ENCODE assay signal across 16 cellular contexts in the genomic region with DNA sequence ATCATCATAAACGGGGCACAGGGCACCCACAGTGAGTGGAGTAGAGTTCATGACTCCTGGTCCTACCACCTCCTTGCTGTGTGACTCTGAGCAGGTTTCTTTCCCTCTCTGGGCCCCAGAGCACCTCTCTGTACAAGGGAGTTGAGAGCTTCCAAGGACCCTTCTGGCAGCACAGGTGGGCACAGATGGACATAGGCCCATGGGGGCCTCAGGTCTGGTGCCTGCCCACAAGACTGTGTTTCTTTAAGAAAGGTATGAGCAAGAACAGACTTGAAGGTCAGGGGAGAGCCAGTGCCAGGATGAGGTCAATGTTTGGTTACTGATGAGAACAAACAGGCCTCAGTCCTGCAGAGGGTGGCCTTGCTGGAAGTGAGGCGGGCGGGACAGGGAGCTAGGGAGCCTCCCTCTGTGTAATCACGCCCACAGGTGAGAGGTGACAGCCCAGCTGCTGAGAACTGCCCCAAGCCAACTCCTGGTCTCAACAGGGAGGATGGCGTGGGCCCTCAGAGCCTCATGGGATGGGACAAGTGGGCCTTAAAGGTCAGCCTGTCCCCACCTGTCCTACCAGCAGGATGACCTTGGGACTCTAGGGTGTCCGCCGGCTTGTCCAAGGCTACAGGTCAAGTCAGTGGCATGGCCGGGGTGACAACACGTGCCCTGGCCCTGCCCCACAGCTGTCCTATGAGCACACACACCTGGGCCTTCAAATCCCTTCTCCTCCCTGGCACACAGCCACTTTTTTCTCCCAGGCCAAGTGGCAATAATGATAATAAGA. TPM values are rescaled to one million over a fixed set of nuclear protein-coding genes. Genes with fewer than 3 reads are reported as not detected.
DNase-seq lines count a peak whose midpoint lies in the region; ATAC-seq and TF ChIP-seq lines count a peak whose summit lies in the region.
"Had no signal": no experiment of that assay in that cellular context is flagged by ENCODE, and none has a peak within 500 bp of the region (broad histone marks: within the 10 kb centered on the region; RNA-seq: fewer than 3 reads in every experiment).

No MANE protein-coding gene starts in this region.

- ATAC-seq in right cardiac atrium (peak; percentile 25 to 33), HG02610 (IDR thresholded peaks at IDR 0.05; ENCODE audit: unreplicated experiment) (no peak)

- H3K4me3 ChIP-seq in right cardiac atrium (ENCODE audit: low read length), result no peak overlapping the region

- H3K4me1 Mint-ChIP-seq in progenitor cell of endocrine pancreas (ENCODE audit: low read depth), result peaks cover 48% of the 10 kb centered on the region

- WGBS in right cardiac atrium, result 66% methylated on average over 9 of the region's 9 CpGs

- H3K4me1 ChIP-seq in right cardiac atrium (ENCODE audit: control insufficient read depth, insufficient read depth, low read length), result peaks cover 9% of the 10 kb centered on the region

- H3K36me3 Mint-ChIP-seq in progenitor cell of endocrine pancreas (ENCODE audit: insufficient read depth), result peaks cover 4% of the 10 kb centered on the region
- H3K36me3 Mint-ChIP-seq: activated naive CD8-positive, alpha-beta T cell treated with anti-CD3 and anti-CD28 coated beads for 36 hours; natural killer cell treated with Interleukin-12 subunit alpha and Interleukin-12 subunit beta and Interleukin-15 and Interleukin-18, amount 100 ng/mL, for 72 hours had no signal

- H3K27me3 Mint-ChIP-seq in progenitor cell of endocrine pancreas, result no peaks in the 10 kb centered on the region
- H3K27me3 Mint-ChIP-seq: activated naive CD8-positive, alpha-beta T cell treated with anti-CD3 and anti-CD28 coated beads for 36 hours; natural killer cell treated with Interleukin-12 subunit alpha and Interleukin-12 subunit beta and Interleukin-15 and Interleukin-18, amount 100 ng/mL, for 72 hours had no signal

- TF ChIP-seq CTCF in VCaP (conservative IDR thresholded peaks at IDR 0.05) (no peak), progenitor cell of endocrine pancreas (IDR thresholded peaks at IDR 0.05; ENCODE audit: unreplicated experiment) (no peak)

- H3K9me3 ChIP-seq in right cardiac atrium (ENCODE audit: control insufficient read depth, low read length), result no peaks in the 10 kb centered on the region

- in situ Hi-C loops in KBM-7 (cut with MboI; ENCODE audit: low pct_unique_long_range_greater_than_20kb, low sequenced_read_pairs), result no loop called here

- H3K27ac ChIP-seq in VCaP (peak overlapping the region; percentile 28; the same call in 1 of the 2 replicates), right cardiac atrium (ENCODE audit: low read length) (no peak overlapping the region)

- peak overlapping the region; percentile 37 for H3K27ac Mint-ChIP-seq in progenitor cell of endocrine pancreas
- H3K27ac Mint-ChIP-seq: activated naive CD8-positive, alpha-beta T cell treated with anti-CD3 and anti-CD28 coated beads for 36 hours; natural killer cell treated with Interleukin-12 subunit alpha and Interleukin-12 subunit beta and Interleukin-15 and Interleukin-18, amount 100 ng/mL, for 72 hours; T-helper 1 cell treated with Interleukin-12 subunit alpha and Interleukin-12 subunit beta and Interleukin-4 antibody, amounts not matched to agents 30 μg/mL and 1 μg/mL, for 36 hours had no signal

- DNase-seq in DMS53 treated with DMSO at 0.1 percent for 48 hours (lab: John Stamatoyannopoulos, UW; ENCODE audit: unreplicated experiment) (peak; percentile 49), right cardiac atrium (peak in 1 of 3 donors; percentile 48), progenitor cell of endocrine pancreas (ENCODE audit: low spot score, unreplicated experiment) (no peak), NCI-H510A (lab: John Stamatoyannopoulos, UW) (no peak), SIG-M5 treated with dmso at 0.1 percent for 504 hours (lab: John Stamatoyannopoulos, UW; ENCODE audit: unreplicated experiment) (no peak), KBM-7 (no peak)
- DNase-seq: activated CD4-positive, alpha-beta T cell treated with anti-CD3 and anti-CD28 coated beads for 4 hours; activated naive CD8-positive, alpha-beta T cell treated with anti-CD3 and anti-CD28 coated beads for 36 hours; DMS79; islet precursor cell; NCI-H1436 treated with DMSO at 0.1 percent for 48 hours; stimulated activated naive CD4-positive, alpha-beta T cell had no signal

- intact Hi-C loops in right cardiac atrium (cut with DNase I), result no loop called here

- no peak overlapping the region for H3K4me3 Mint-ChIP-seq in progenitor cell of endocrine pancreas (ENCODE audit: low read depth)
- H3K4me3 Mint-ChIP-seq: activated naive CD8-positive, alpha-beta T cell treated with anti-CD3 and anti-CD28 coated beads for 36 hours; natural killer cell treated with Interleukin-12 subunit alpha and Interleukin-12 subunit beta and Interleukin-15 and Interleukin-18, amount 100 ng/mL, for 72 hours; T-helper 1 cell treated with Interleukin-12 subunit alpha and Interleukin-12 subunit beta and Interleukin-4 antibody, amounts not matched to agents 30 μg/mL and 1 μg/mL, for 36 hours had no signal

- H3K9me3 Mint-ChIP-seq in progenitor cell of endocrine pancreas (ENCODE audit: low read depth), result no peaks in the 10 kb centered on the region
- H3K9me3 Mint-ChIP-seq: activated naive CD8-positive, alpha-beta T cell treated with anti-CD3 and anti-CD28 coated beads for 36 hours; natural killer cell treated with Interleukin-12 subunit alpha and Interleukin-12 subunit beta and Interleukin-15 and Interleukin-18, amount 100 ng/mL, for 72 hours; T-helper 1 cell treated with Interleukin-12 subunit alpha and Interleukin-12 subunit beta and Interleukin-4 antibody, amounts not matched to agents 30 μg/mL and 1 μg/mL, for 36 hours had no signal

- no peaks in the 10 kb centered on the region for H3K27me3 ChIP-seq in right cardiac atrium (ENCODE audit: control insufficient read depth, insufficient read depth)

RNA-seq across cellular contexts. Expression of a gene that starts 49.1 kb away (rescaled TPM):
- 10 to 100 TPM; 21.0 to 23.3 (median 22.0) TPM for total RNA-seq in right cardiac atrium
- 31.5 TPM for polyA plus RNA-seq in right cardiac atrium
- total RNA-seq in progenitor cell of endocrine pancreas, result 43.6 and 44.9 TPM in 2 replicates
